In genomic region chr1:188594542-188595235, GRCh38 we compare ENCODE assay signal across 23 cellular contexts.
A peak's percentile ranks its signal among the peaks of the same experiment; 100 is the strongest.
DNase-seq lines count a peak whose midpoint lies in the region; ATAC-seq, FAIRE-seq and TF ChIP-seq lines count a peak whose summit lies in the region.
"Had no signal": no experiment of that assay in that cellular context is flagged by ENCODE, and none has a peak within 500 bp of the region (broad histone marks: within the 10 kb centered on the region; RNA-seq: fewer than 3 reads in every experiment).

No MANE protein-coding gene starts in this region.

- DNase-seq in DMS53 (lab: John Stamatoyannopoulos, UW) = peak; percentile 7
- no peak for DNase-seq in DMS53 treated with DMSO at 0.1 percent for 48 hours (lab: John Stamatoyannopoulos, UW; ENCODE audit: unreplicated experiment)
- peak; percentile 18 for DNase-seq in NCI-H69 (lab: John Stamatoyannopoulos, UW)
- DNase-seq in choroid plexus epithelial cell (ENCODE audit: low read depth) = no peak
- no peak for DNase-seq in small intestine
- DNase-seq in H54 (ENCODE audit: insufficient read length, low spot score) = no peak
- DNase-seq: 8988T; activated CD4-positive, alpha-beta memory T cell treated with anti-CD3 and anti-CD28 coated beads for 36 hours; activated T-cell treated with anti-CD3 and anti-CD28 coated beads, Interleukin-2, amount 50 U/mL, for 4 hours; C1 segment of cervical spinal cord; DMS153; gastrocnemius medialis; midbrain; NCI-H1417 treated with DMSO at 0.1 percent for 48 hours; SHP77 treated with DMSO at 0.1 percent for 48 hours; stimulated activated CD4-positive, alpha-beta T cell treated with anti-CD3 and anti-CD28 coated beads, Interleukin-4, amount 100 ng/mL, for 4 hours; T-helper 17 cell had no signal

- no peak overlapping the region for H3K27ac ChIP-seq in small intestine (ENCODE audit: low read depth in 1 of 2, low read length in 1 of 2)
- H3K27ac ChIP-seq: epithelial cell of prostate, gastrocnemius medialis, prostate gland had no signal

- ATAC-seq in GM19463 (IDR thresholded peaks at IDR 0.05; ENCODE audit: unreplicated experiment) (no peak), HG03095 (IDR thresholded peaks at IDR 0.05; ENCODE audit: unreplicated experiment) (no peak)
- ATAC-seq: activated naive CD4-positive, alpha-beta T cell treated with anti-CD3 and anti-CD28 coated beads, Interleukin-2, amount 50 U/mL, for 72 hours; gastrocnemius medialis; left lobe of liver; T-helper 17 cell had no signal

- WGBS in small intestine, 3 donors = 60 to 66% (median 63%) methylated on average over 5 of the region's 5 CpGs

- TF ChIP-seq POLR2A in H54 (IDR thresholded peaks at IDR 0.05; ENCODE audit: low read depth, low read length) = no peak

- FAIRE-seq in small intestine (lab: Jason Lieb, UNC) = peak; percentile 57
- no peak for FAIRE-seq in H54 (lab: Jason Lieb, UNC)

- no peak overlapping the region for H3K4me3 ChIP-seq in choroid plexus epithelial cell (ENCODE audit: low read depth, low read length)
- no peak overlapping the region for H3K4me3 ChIP-seq in small intestine (ENCODE audit: low read depth in 1 of 2, low read length in 2 of 2)
- H3K4me3 ChIP-seq: gastrocnemius medialis, prostate gland had no signal

- H3K9me3 ChIP-seq in small intestine (ENCODE audit: control insufficient read depth, low read depth) = no peaks in the 10 kb centered on the region
- H3K9me3 ChIP-seq: gastrocnemius medialis, prostate gland had no signal

- no peaks in the 10 kb centered on the region for H3K4me1 ChIP-seq in small intestine (ENCODE audit: control insufficient read depth in 2 of 2, insufficient read depth in 1 of 2, low read depth in 1 of 2, low read length in 1 of 2)
- H3K4me1 ChIP-seq: gastrocnemius medialis, prostate gland had no signal

- H3K36me3 ChIP-seq in small intestine (ENCODE audit: control insufficient read depth in 2 of 2, insufficient read depth in 2 of 2, low read length in 2 of 2) = no peaks in the 10 kb centered on the region
- H3K36me3 ChIP-seq: gastrocnemius medialis, prostate gland had no signal

- peak; percentile 57 for TF ChIP-seq CTCF in choroid plexus epithelial cell (conservative IDR thresholded peaks at IDR 0.05; ENCODE audit: low read depth, low read length)

- no peaks in the 10 kb centered on the region for H3K27me3 ChIP-seq in small intestine (ENCODE audit: control insufficient read depth in 2 of 2, insufficient read depth in 2 of 2, low read length in 2 of 2)
- H3K27me3 ChIP-seq: gastrocnemius medialis had no signal

Comparison
In these comparisons a context has a peak if more than half of its experiments do, and no peak if none do; other contexts are left out.
1. DNase-seq: peak in DMS53 (single experiment) and NCI-H69 (single experiment); none in DMS53 treated with DMSO at 0.1 percent for 48 hours (single experiment), choroid plexus epithelial cell (single experiment), small intestine (single experiment) and H54 (single experiment).